Comparison of ENCODE assay signal across 1 cellular context in genomic region chr11:41175304-41175972, GRCh38.
TF ChIP-seq lines count a peak whose summit lies in the region.

No MANE protein-coding gene starts in this region.

TF ChIP-seq in liver, 16 proteins besides CTCF, POLR2A, EP300 and RAD21 (continued from another document):
- no peak for TF ChIP-seq ZBTB33 (IDR thresholded peaks at IDR 0.05)
- TF ChIP-seq GABPA (IDR thresholded peaks at IDR 0.05 in 1 of 2, conservative IDR thresholded peaks at IDR 0.05 in 1 of 2): no peak
- no peak for TF ChIP-seq TAF1 (conservative IDR thresholded peaks at IDR 0.05)
- TF ChIP-seq FOXA1 (IDR thresholded peaks at IDR 0.05): no peak
- TF ChIP-seq JUND (IDR thresholded peaks at IDR 0.05): no peak
- TF ChIP-seq HNF4A (conservative IDR thresholded peaks at IDR 0.05): no peak
- no peak for TF ChIP-seq HNF4G (IDR thresholded peaks at IDR 0.05)
- TF ChIP-seq EGR1 (IDR thresholded peaks at IDR 0.05; ENCODE audit: low read depth in 2 of 2): no peak
- TF ChIP-seq SP1 (IDR thresholded peaks at IDR 0.05): no peak
- TF ChIP-seq, protein P1, sequence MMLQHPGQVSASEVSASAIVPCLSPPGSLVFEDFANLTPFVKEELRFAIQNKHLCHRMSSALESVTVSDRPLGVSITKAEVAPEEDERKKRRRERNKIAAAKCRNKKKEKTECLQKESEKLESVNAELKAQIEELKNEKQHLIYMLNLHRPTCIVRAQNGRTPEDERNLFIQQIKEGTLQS (IDR thresholded peaks at IDR 0.05): no peak
